ENCODE assay signal across 24 cellular contexts in the genomic region with DNA sequence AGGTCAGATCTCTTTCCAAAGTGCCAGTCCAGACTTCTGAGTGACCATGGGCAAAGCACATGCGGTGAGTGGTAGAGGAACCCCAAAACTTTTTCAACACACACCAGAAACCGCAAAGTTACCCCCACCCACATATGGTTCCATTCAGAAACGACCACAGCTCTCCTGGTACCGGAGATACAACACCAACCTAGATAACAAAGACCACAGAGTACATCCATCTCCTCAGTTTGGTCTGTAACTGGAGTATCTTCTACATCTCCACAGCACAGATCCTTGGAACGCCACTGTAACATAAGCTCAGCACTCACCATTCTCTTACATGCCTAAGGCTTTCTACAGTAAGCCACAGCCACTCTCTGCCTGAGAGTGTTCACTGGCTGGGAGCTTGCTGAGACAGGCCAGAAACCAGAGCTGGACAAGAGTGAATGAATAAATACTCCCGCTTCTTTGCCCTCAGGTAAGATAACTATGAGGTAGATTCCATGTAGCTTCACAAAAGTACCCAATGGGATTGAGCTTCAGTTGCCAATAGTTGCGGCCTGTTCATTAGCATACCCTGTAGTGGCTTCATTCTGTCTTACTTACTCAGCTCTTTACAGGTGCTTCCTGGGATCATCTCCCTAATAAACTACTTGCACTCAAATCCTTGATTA.
A peak's percentile ranks its signal among the peaks of the same experiment; 100 is the strongest.
DNase-seq lines count a peak whose midpoint lies in the region; ATAC-seq, FAIRE-seq and TF ChIP-seq lines count a peak whose summit lies in the region.
"Had no signal": no experiment of that assay in that cellular context is flagged by ENCODE, and none has a peak within 500 bp of the region (broad histone marks: within the 10 kb centered on the region; RNA-seq: fewer than 3 reads in every experiment).

No MANE protein-coding gene starts in this region.

- TF ChIP-seq POLR2A in K562 (conservative IDR thresholded peaks at IDR 0.05) = no peak

- peaks cover 7 to 29% of the 10 kb centered on the region in 2 experiments; a peak in 4 of 5 replicates for H3K4me1 ChIP-seq in K562 (replicated peaks in 1 of 2; ENCODE audit: control insufficient read depth in 2 of 2, insufficient read depth in 2 of 2, low read length in 2 of 2)
- H3K4me1 ChIP-seq: left lung, right atrium auricular region, spleen, testis had no signal

- POLR2A ChIA-PET in K562 (lab: Yijun Ruan, JAX) = interaction anchor here (0.6 to 1.2 kb wide), 4 partner anchors 8 to 190 kb away, joined by 3 to 4 read pairs (median 3); no protein-coding TSS in a partner anchor

- no peaks in the 10 kb centered on the region for H3K9me1 ChIP-seq in K562 (ENCODE audit: control insufficient read depth, insufficient read depth, low read length)

- peak; percentile 81; the same call in 1 of the 2 replicates for TF ChIP-seq EP300 in K562 (IDR thresholded peaks at IDR 0.05; ENCODE audit: low read length)

- peak; percentile 92 for FAIRE-seq in K562 (lab: Jason Lieb, UNC)

- peak overlapping the region; percentile 70 for H3K4me2 ChIP-seq in K562 (ENCODE audit: insufficient read depth, low read length)

- peak overlapping the region; percentile 23 to 45; a peak in 1 of 4 replicates for H3K9ac ChIP-seq in K562 (ENCODE audit: insufficient read depth in 1 of 2, low read depth in 2 of 2, low read length in 2 of 2)

- WGBS in K562 (ENCODE audit: insufficient coverage, low coverage, missing lambda C conversion rate) = 11% methylated on average over 7 of the region's 7 CpGs

- no peaks in the 10 kb centered on the region for H4K20me1 ChIP-seq in K562 (replicated peaks; ENCODE audit: control insufficient read depth, insufficient read depth, low read length)

- in situ Hi-C loops in K562 (cut with MboI) = no loop called here

- no peaks in the 10 kb centered on the region for H3K27me3 ChIP-seq in K562 (ENCODE audit: control insufficient read depth in 2 of 2, insufficient read depth in 2 of 2, low read length in 2 of 2)
- H3K27me3 ChIP-seq: left lung, right atrium auricular region, spleen, testis had no signal

- peak overlapping the region; percentile 61 for H2AFZ ChIP-seq in K562 (ENCODE audit: low read depth, low read length)

- DNase-seq in Daoy (ENCODE audit: low read depth) (peak; percentile 25), OCI-M1 (lab: John Stamatoyannopoulos, UW) (peak; percentile 93), K562 (ENCODE audit: extremely low read depth in 1 of 4, low spot score in 3 of 4) (peak in 2 of 4 experiments; percentile 76 to 82), islet precursor cell (peak; percentile 79), UCSD-AML1 (lab: John Stamatoyannopoulos, UW; ENCODE audit: unreplicated experiment) (no peak), AG08395 (ENCODE audit: low spot score) (no peak)
- no peak for DNase-seq in stimulated activated CD4-positive, alpha-beta T cell treated with anti-CD3 and anti-CD28 coated beads, Interleukin-2, amount 100 ng/mL, for 24 hours
- DNase-seq: activated CD8-positive, alpha-beta T cell treated with anti-CD3 and anti-CD28 coated beads, Interleukin-2, amount 10 ng/mL, durations not matched to agents 7 days and 5 days; activated naive CD4-positive, alpha-beta T cell treated with anti-CD3 and anti-CD28 coated beads, Interleukin-2, amount 50 U/mL, for 16 hours; amygdala; DMS53; hypothalamus; immature natural killer cell; left lung; mesendoderm; NCI-H1092; NCI-H1694; NCI-H2171 treated with DMSO at 0.1 percent for 48 hours; NCI-H510A treated with DMSO at 0.1 percent for 48 hours; spleen; stimulated activated CD8-positive, alpha-beta memory T cell treated with anti-CD3 and anti-CD28 coated beads, Interleukin-4, amount 100 ng/mL, for 48 hours; testis had no signal

- peak overlapping the region; percentile 65 for H3K27ac ChIP-seq in K562 (ENCODE audit: extremely low read depth, low read depth, low read length)
- H3K27ac ChIP-seq: left lung, right atrium auricular region, spleen, testis had no signal

- H3K9me3 ChIP-seq in K562 (replicated peaks; ENCODE audit: control insufficient read depth, insufficient read depth, low read depth, low read length) = 0 out of 2 replicates have a peak, but pooled peaks cover 4% of the 10 kb centered on the region
- H3K9me3 ChIP-seq: left lung, right atrium auricular region, spleen, testis had no signal

- no TSS peak for BruUV-seq in K562 (replicated peaks; lab: Mats Ljungman, UMichigan)

- ATAC-seq in K562 = peak; percentile 86
- ATAC-seq: activated CD8-positive, alpha-beta T cell treated with anti-CD3 and anti-CD28 coated beads, Interleukin-2, amount 10 ng/mL, durations not matched to agents 7 days and 5 days; HCT116; left lung had no signal

- CTCF ChIA-PET in K562 (lab: Yijun Ruan, JAX; ENCODE audit: low intra/inter-chr PET ratio) = no interaction called here

- H3K36me3 ChIP-seq in K562 (ENCODE audit: control insufficient read depth, insufficient read depth, low read length) = no peaks in the 10 kb centered on the region
- H3K36me3 ChIP-seq: left lung, right atrium auricular region, spleen had no signal

- no peak for TF ChIP-seq CTCF in K562 (IDR thresholded peaks at IDR 0.05 in 2 of 3, conservative IDR thresholded peaks at IDR 0.05 in 1 of 3; ENCODE audit: insufficient read depth in 2 of 3, low read depth in 1 of 3, low read length in 3 of 3)

- intact Hi-C loops in K562 (cut with micrococcal nuclease) = loop anchor here (5.0 to 10.0 kb wide), 2 partner anchors 118 to 210 kb away; no protein-coding TSS in a partner anchor

- 0 out of 3 replicates have a peak, but pooled peaks cover 2% of the 10 kb centered on the region for H3K79me2 ChIP-seq in K562 (ENCODE audit: control insufficient read depth, insufficient read depth, low read length)

- TF ChIP-seq RAD21 in K562 (CRISPR knock-in tag; conservative IDR thresholded peaks at IDR 0.05 in 1 of 2, IDR thresholded peaks at IDR 0.05 in 1 of 2) = no peak; a peak in 1 of 4 replicates

- 0 out of 2 replicates have a peak overlapping the region, but pooled peaks have one; percentile 5 for H3K4me3 ChIP-seq in K562
- H3K4me3 ChIP-seq: left lung, right atrium auricular region, spleen, testis had no signal

TF ChIP-seq in K562, 482 proteins besides CTCF, POLR2A, EP300 and RAD21 (continues in another document):
- TF ChIP-seq ATF1 (CRISPR knock-in tag; IDR thresholded peaks at IDR 0.05) = no peak
- TF ChIP-seq ATF1 (tag; IDR thresholded peaks at IDR 0.05) = peak; percentile 36; the same call in 1 of the 2 replicates
- peak; percentile 75; the same call in 1 of the 2 replicates for TF ChIP-seq STAT5A (IDR thresholded peaks at IDR 0.05; ENCODE audit: borderline replicate concordance, low read length)
- TF ChIP-seq PURB (CRISPR knock-in tag; IDR thresholded peaks at IDR 0.05; ENCODE audit: low read depth) = no peak
- no peak for TF ChIP-seq SETDB1 (IDR thresholded peaks at IDR 0.05; ENCODE audit: low read length)
- no peak for TF ChIP-seq MYBL2 (IDR thresholded peaks at IDR 0.05; ENCODE audit: low read depth)
- TF ChIP-seq MYBL2 (CRISPR knock-in tag; IDR thresholded peaks at IDR 0.05; ENCODE audit: borderline replicate concordance) = no peak
- peak; percentile 82 for TF ChIP-seq HMBOX1 (IDR thresholded peaks at IDR 0.05)
- TF ChIP-seq NR4A1 (CRISPR knock-in tag; IDR thresholded peaks at IDR 0.05) = no peak
- TF ChIP-seq NR4A1 (tag; IDR thresholded peaks at IDR 0.05) = no peak
- TF ChIP-seq, protein P1, sequence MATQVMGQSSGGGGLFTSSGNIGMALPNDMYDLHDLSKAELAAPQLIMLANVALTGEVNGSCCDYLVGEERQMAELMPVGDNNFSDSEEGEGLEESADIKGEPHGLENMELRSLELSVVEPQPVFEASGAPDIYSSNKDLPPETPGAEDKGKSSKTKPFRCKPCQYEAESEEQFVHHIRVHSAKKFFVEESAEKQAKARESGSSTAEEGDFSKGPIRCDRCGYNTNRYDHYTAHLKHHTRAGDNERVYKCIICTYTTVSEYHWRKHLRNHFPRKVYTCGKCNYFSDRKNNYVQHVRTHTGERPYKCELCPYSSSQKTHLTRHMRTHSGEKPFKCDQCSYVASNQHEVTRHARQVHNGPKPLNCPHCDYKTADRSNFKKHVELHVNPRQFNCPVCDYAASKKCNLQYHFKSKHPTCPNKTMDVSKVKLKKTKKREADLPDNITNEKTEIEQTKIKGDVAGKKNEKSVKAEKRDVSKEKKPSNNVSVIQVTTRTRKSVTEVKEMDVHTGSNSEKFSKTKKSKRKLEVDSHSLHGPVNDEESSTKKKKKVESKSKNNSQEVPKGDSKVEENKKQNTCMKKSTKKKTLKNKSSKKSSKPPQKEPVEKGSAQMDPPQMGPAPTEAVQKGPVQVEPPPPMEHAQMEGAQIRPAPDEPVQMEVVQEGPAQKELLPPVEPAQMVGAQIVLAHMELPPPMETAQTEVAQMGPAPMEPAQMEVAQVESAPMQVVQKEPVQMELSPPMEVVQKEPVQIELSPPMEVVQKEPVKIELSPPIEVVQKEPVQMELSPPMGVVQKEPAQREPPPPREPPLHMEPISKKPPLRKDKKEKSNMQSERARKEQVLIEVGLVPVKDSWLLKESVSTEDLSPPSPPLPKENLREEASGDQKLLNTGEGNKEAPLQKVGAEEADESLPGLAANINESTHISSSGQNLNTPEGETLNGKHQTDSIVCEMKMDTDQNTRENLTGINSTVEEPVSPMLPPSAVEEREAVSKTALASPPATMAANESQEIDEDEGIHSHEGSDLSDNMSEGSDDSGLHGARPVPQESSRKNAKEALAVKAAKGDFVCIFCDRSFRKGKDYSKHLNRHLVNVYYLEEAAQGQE (CRISPR knock-in tag; IDR thresholded peaks at IDR 0.05; ENCODE audit: low read depth) = no peak
- peak; percentile 48; the same call in 1 of the 2 replicates for TF ChIP-seq NFIC (IDR thresholded peaks at IDR 0.05)
- 0 out of 2 replicates have a peak, but pooled peaks have one; percentile 16 for TF ChIP-seq SMAD3 (CRISPR knock-in tag; conservative IDR thresholded peaks at IDR 0.05)
- TF ChIP-seq MTA3 (IDR thresholded peaks at IDR 0.05; ENCODE audit: borderline replicate concordance) = peak; percentile 56; the same call in 1 of the 2 replicates
- no peak for TF ChIP-seq ZNF324 (CRISPR knock-in tag; IDR thresholded peaks at IDR 0.05)
- no peak for TF ChIP-seq CREBBP (IDR thresholded peaks at IDR 0.05; ENCODE audit: low read depth, low read length)
- peak; percentile 95 for TF ChIP-seq TCF3 (CRISPR knock-in tag; IDR thresholded peaks at IDR 0.05)
- peak; percentile 81 for TF ChIP-seq NCOR1 (IDR thresholded peaks at IDR 0.05)
- peak; percentile 92 for TF ChIP-seq ELF4 (CRISPR knock-in tag; IDR thresholded peaks at IDR 0.05)

Comparison
In these comparisons a context has a peak if more than half of its experiments do, and no peak if none do; other contexts are left out.
1. DNase-seq: peak in Daoy (single experiment), OCI-M1 (single experiment) and islet precursor cell (single experiment); none in UCSD-AML1 (single experiment), stimulated activated CD4-positive, alpha-beta T cell treated with anti-CD3 and anti-CD28 coated beads, Interleukin-2, amount 100 ng/mL, for 24 hours (0 of 2) and AG08395 (single experiment).